8 cellular contexts compared by ENCODE assay signal in genomic region chr1:117930484-117930883, GRCh38. TPM values are rescaled to one million over a fixed set of nuclear protein-coding genes. Genes with fewer than 3 reads are reported as not detected.
DNase-seq lines count a peak whose midpoint lies in the region; ATAC-seq and TF ChIP-seq lines count a peak whose summit lies in the region.

No MANE protein-coding gene starts in this region.

- peak overlapping the region in 6 of 7 donors; percentile 5 to 99 (median 65) for H3K27ac Mint-ChIP-seq in CD14-positive monocyte
- peak overlapping the region; percentile 99 for H3K27ac Mint-ChIP-seq in central memory CD8-positive, alpha-beta T cell (ENCODE audit: low read depth)

- intact Hi-C loops in CD14-positive monocyte (cut with micrococcal nuclease): no loop called here

- H3K27me3 ChIP-seq in mucosa of stomach (ENCODE audit: control insufficient read depth, insufficient read depth, low read length): no peaks in the 10 kb centered on the region

- peaks cover 12 to 14% of the 10 kb centered on the region in 2 donors for H3K36me3 Mint-ChIP-seq in CD14-positive monocyte
- H3K36me3 Mint-ChIP-seq in central memory CD8-positive, alpha-beta T cell (ENCODE audit: insufficient read depth): peaks cover 24% of the 10 kb centered on the region

- DNase-seq in CD14-positive monocyte (ENCODE audit: low spot score): no peak
- no peak for DNase-seq in Jurkat, Clone E6-1 (ENCODE audit: low read depth, low spot score)
- no peak for DNase-seq in central memory CD8-positive, alpha-beta T cell (ENCODE audit: low spot score in 2 of 2)
- DNase-seq in GOT3 (lab: John Stamatoyannopoulos, UW): no peak

- peak overlapping the region; percentile 85 for H3K4me3 ChIP-seq in Jurkat, Clone E6-1 (ENCODE audit: low read length)
- H3K4me3 ChIP-seq in mucosa of stomach (ENCODE audit: low read length): peak overlapping the region; percentile 91

- no peaks in the 10 kb centered on the region for H3K9me3 ChIP-seq in mucosa of stomach (ENCODE audit: control insufficient read depth, low read length)

- peaks cover 0 to 2% (median 0%) of the 10 kb centered on the region in 7 donors for H3K9me3 Mint-ChIP-seq in CD14-positive monocyte
- no peaks in the 10 kb centered on the region for H3K9me3 Mint-ChIP-seq in central memory CD8-positive, alpha-beta T cell

- H3K36me3 ChIP-seq in mucosa of stomach (ENCODE audit: control insufficient read depth, insufficient read depth, low read length): no peaks in the 10 kb centered on the region

- peak overlapping the region; percentile 94 to 96 for H3K4me3 Mint-ChIP-seq in CD14-positive monocyte
- H3K4me3 Mint-ChIP-seq in central memory CD8-positive, alpha-beta T cell: peak overlapping the region; percentile 94

- no peak for ATAC-seq in central memory CD8-positive, alpha-beta T cell (replicated peaks; ENCODE audit: extremely low read depth, poor library complexity, severe bottlenecking)
- ATAC-seq in GM19351 (IDR thresholded peaks at IDR 0.05; ENCODE audit: unreplicated experiment) (no peak), GM19455 (IDR thresholded peaks at IDR 0.05; ENCODE audit: unreplicated experiment) (no peak), HG03039 (IDR thresholded peaks at IDR 0.05; ENCODE audit: unreplicated experiment) (no peak)

- peak overlapping the region; percentile 75 for H3K9ac ChIP-seq in mucosa of stomach (ENCODE audit: low read length)

- H3K27me3 Mint-ChIP-seq in CD14-positive monocyte (ENCODE audit: low read depth in 3 of 3): no peaks in the 10 kb centered on the region
- H3K27me3 Mint-ChIP-seq in central memory CD8-positive, alpha-beta T cell: no peaks in the 10 kb centered on the region

- H3K4me1 Mint-ChIP-seq in CD14-positive monocyte: peaks cover 50% of the 10 kb centered on the region
- peaks cover 56% of the 10 kb centered on the region for H3K4me1 Mint-ChIP-seq in central memory CD8-positive, alpha-beta T cell

- H3K4me1 ChIP-seq in mucosa of stomach (ENCODE audit: control insufficient read depth, insufficient read depth, low read length): peaks cover 13% of the 10 kb centered on the region

- no peak for TF ChIP-seq CTCF in CD14-positive monocyte (IDR thresholded peaks at IDR 0.05)

RNA-seq across cellular contexts. Expression of gene WDR3, which starts 0.9 kb away (rescaled TPM):
- polyA plus RNA-seq in CD14-positive monocyte: 10 to 100 TPM in 1 of 2 donors, 1 to 10 TPM in 1; 8.0 to 13.0 TPM
- 56.1 TPM for polyA plus RNA-seq in Jurkat, Clone E6-1 (2012; ENCODE audit: insufficient read depth, insufficient read length)

RNA-seq across cellular contexts. Expression of gene GDAP2, which starts 1.1 kb away (rescaled TPM):
- 10 to 100 TPM; 21.1 to 28.7 TPM for polyA plus RNA-seq in CD14-positive monocyte
- 12.3 TPM for polyA plus RNA-seq in Jurkat, Clone E6-1 (2012; ENCODE audit: insufficient read depth, insufficient read length)
